32 cellular contexts compared by ENCODE assay signal in the genomic region with DNA sequence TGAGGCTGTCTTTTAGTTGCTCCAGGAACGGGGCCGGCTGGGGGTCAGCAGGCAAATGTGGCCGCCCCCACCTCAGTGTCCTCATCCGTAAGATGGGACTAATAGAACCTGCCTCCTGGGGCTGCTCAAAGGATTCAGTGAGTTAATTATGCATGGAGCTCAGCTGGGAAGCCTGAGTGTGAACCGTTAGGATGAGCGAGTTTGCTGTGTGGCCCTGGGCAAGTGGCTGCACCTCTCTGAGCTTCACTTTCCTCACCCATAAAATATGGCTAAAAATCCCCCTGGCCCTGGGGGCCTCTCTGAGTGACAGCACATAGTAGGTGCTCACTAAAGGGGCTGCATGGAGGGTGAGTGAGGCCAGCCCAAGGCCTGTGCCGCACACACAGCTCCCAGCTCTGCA.
"Had no signal": no experiment of that assay in that cellular context is flagged by ENCODE, and none has a peak within 500 bp of the region (broad histone marks: within the 10 kb centered on the region; RNA-seq: fewer than 3 reads in every experiment).

No MANE protein-coding gene starts in this region.

- H3K27ac ChIP-seq: body of pancreas, cardiac muscle cell, coronary artery, epithelial cell of prostate, esophagus squamous epithelium, gastroesophageal sphincter, WERI-Rb-1 had no signal

- H3K27me3 ChIP-seq: body of pancreas, cardiac muscle cell, gastroesophageal sphincter had no signal

- H3K4me3 Mint-ChIP-seq: activated B cell treated with CpG ODN at 0.5 μM for 24 hours; activated CD8-positive, alpha-beta T cell treated with anti-CD3 and anti-CD28 coated beads for 36 hours; activated naive CD8-positive, alpha-beta T cell; activated T-cell treated with anti-CD3 and anti-CD28 coated beads, Interleukin-2, amount 50 U/mL, for 4 hours; activated T-helper 17 cell treated with anti-CD3 and anti-CD28 coated beads, Interleukin-2, amount 50 U/mL, for 72 hours; central memory CD8-positive, alpha-beta T cell; dendritic cell treated with granulocyte-macrophage colony-stimulating factor and Interleukin-4, amounts not matched to agents 40 ng/mL and 50 ng/mL, for 4 days; T-helper 1 cell treated with Interleukin-12 subunit alpha and Interleukin-12 subunit beta and Interleukin-4 antibody, amounts not matched to agents 30 μg/mL and 1 μg/mL, for 36 hours had no signal

- H3K4me1 Mint-ChIP-seq: activated B cell treated with CpG ODN at 0.5 μM for 24 hours; activated T-helper 17 cell treated with anti-CD3 and anti-CD28 coated beads, Interleukin-2, amount 50 U/mL, for 72 hours had no signal

- H3K9me3 ChIP-seq: body of pancreas, esophagus squamous epithelium, gastroesophageal sphincter had no signal

- DNase-seq: activated B cell treated with CpG ODN at 0.5 μM for 24 hours; activated CD4-positive, alpha-beta T cell treated with anti-CD3 and anti-CD28 coated beads for 48 hours; activated CD4-positive, alpha-beta T cell treated with anti-CD3 and anti-CD28 coated beads, Interleukin-2, amount 50 U/mL, for 1 hour; activated CD4-positive, alpha-beta T cell treated with anti-CD3 and anti-CD28 coated beads, Interleukin-2, amount 50 U/mL, for 48 hours; activated CD8-positive, alpha-beta memory T cell treated with anti-CD3 and anti-CD28 coated beads for 24 hours; activated CD8-positive, alpha-beta T cell treated with anti-CD3 and anti-CD28 coated beads for 36 hours; activated effector memory CD4-positive, alpha-beta T cell treated with Interleukin-2 at 50 U/mL for 16 hours; activated gamma-delta T cell treated with Interleukin-2 at 50 U/mL for 16 hours; activated naive CD4-positive, alpha-beta T cell treated with anti-CD3 and anti-CD28 coated beads, Interleukin-2, amount 50 U/mL, for 16 hours; activated naive CD4-positive, alpha-beta T cell treated with Interleukin-2 at 50 U/mL for 16 hours; activated T-cell treated with anti-CD3 and anti-CD28 coated beads, Interleukin-2, amount 50 U/mL, for 4 hours; amniotic stem cell; anterior cingulate cortex; body of pancreas; effector CD4-positive, alpha-beta T cell; esophagus squamous epithelium; foreskin melanocyte; hippocampal formation; T1000; WERI-Rb-1 had no signal

- ATAC-seq: activated CD4-positive, CD25-positive, alpha-beta regulatory T cell treated with anti-CD3 and anti-CD28 coated beads, Interleukin-2, amount 50 U/mL, for 24 hours; activated CD8-positive, alpha-beta T cell treated with anti-CD3 and anti-CD28 coated beads for 36 hours; activated T-cell treated with anti-CD3 and anti-CD28 coated beads, Interleukin-2, amount 50 U/mL, for 4 hours; activated T-helper 17 cell treated with anti-CD3 and anti-CD28 coated beads, Interleukin-2, amount 50 U/mL, for 72 hours; body of pancreas; gastroesophageal sphincter had no signal

- H3K27ac Mint-ChIP-seq: activated B cell treated with CpG ODN at 0.5 μM for 24 hours; activated CD8-positive, alpha-beta T cell treated with anti-CD3 and anti-CD28 coated beads for 36 hours; activated naive CD8-positive, alpha-beta T cell; activated T-helper 17 cell treated with anti-CD3 and anti-CD28 coated beads, Interleukin-2, amount 50 U/mL, for 72 hours; dendritic cell treated with granulocyte-macrophage colony-stimulating factor and Interleukin-4, amounts not matched to agents 40 ng/mL and 50 ng/mL, for 4 days; T-helper 1 cell treated with Interleukin-12 subunit alpha and Interleukin-12 subunit beta and Interleukin-4 antibody, amounts not matched to agents 30 μg/mL and 1 μg/mL, for 36 hours had no signal

- H3K36me3 ChIP-seq: cardiac muscle cell had no signal

- FAIRE-seq: endometrium, endothelial cell of umbilical vein had no signal

- H3K36me3 Mint-ChIP-seq: activated naive CD8-positive, alpha-beta T cell had no signal

- H3K4me3 ChIP-seq: body of pancreas, cardiac muscle cell, coronary artery, esophagus squamous epithelium, gastroesophageal sphincter had no signal

- H3K9me3 Mint-ChIP-seq: activated B cell treated with CpG ODN at 0.5 μM for 24 hours; activated CD8-positive, alpha-beta T cell treated with anti-CD3 and anti-CD28 coated beads for 36 hours; activated T-cell treated with anti-CD3 and anti-CD28 coated beads, Interleukin-2, amount 50 U/mL, for 4 hours; activated T-helper 17 cell treated with anti-CD3 and anti-CD28 coated beads, Interleukin-2, amount 50 U/mL, for 72 hours; central memory CD8-positive, alpha-beta T cell; dendritic cell treated with granulocyte-macrophage colony-stimulating factor and Interleukin-4, amounts not matched to agents 40 ng/mL and 50 ng/mL, for 4 days; T-helper 1 cell treated with Interleukin-12 subunit alpha and Interleukin-12 subunit beta and Interleukin-4 antibody, amounts not matched to agents 30 μg/mL and 1 μg/mL, for 36 hours had no signal
